ENCODE assay signal across 16 cellular contexts in the genomic region with DNA sequence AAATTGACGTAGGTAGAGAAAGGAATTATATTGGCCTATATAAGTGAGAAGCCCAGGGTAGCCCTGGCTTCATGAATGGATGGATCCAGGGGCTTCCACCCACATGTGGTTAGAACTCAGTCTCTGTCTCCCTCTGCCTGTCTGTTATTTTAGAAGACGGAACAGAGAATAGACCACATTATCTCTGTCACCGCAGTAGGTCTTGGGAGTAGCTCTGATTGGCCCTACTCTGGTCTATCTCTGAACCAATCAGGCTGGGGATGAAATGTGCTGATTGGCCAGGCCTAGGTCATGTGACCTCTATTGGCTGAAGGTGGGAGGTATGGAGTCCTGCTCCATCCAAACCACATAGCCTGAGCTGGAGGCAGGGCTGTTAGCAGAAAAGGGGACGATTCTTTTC.
DNase-seq lines count a peak whose midpoint lies in the region; ATAC-seq and TF ChIP-seq lines count a peak whose summit lies in the region.
"Had no signal": no experiment of that assay in that cellular context is flagged by ENCODE, and none has a peak within 500 bp of the region (broad histone marks: within the 10 kb centered on the region; RNA-seq: fewer than 3 reads in every experiment).

No MANE protein-coding gene starts in this region.

- H4K91ac ChIP-seq in IMR-90 (ENCODE audit: insufficient read depth, low read depth, low read length), result no peak overlapping the region

- H3K56ac ChIP-seq in IMR-90 (ENCODE audit: extremely low read depth, insufficient read depth, low read length), result no peak overlapping the region

- intact Hi-C loops in IMR-90 (cut with micrococcal nuclease), result no loop called here

- H3K79me1 ChIP-seq in IMR-90 (ENCODE audit: low read depth in 1 of 2, low read length in 2 of 2), result no peaks in the 10 kb centered on the region

- H3K27me3 ChIP-seq in IMR-90 (ENCODE audit: control insufficient read depth, insufficient read depth, low read length), result no peaks in the 10 kb centered on the region; the same call in 1 of the 2 replicates
- no peaks in the 10 kb centered on the region for H3K27me3 ChIP-seq in gastroesophageal sphincter
- H3K27me3 ChIP-seq: BLaER1 had no signal

- no peak overlapping the region for H2AK9ac ChIP-seq in IMR-90 (replicated peaks; ENCODE audit: low read depth, low read length, poor library complexity)

- H3K36me3 Mint-ChIP-seq in WTC11, result no peaks in the 10 kb centered on the region

- no peak overlapping the region for H2BK120ac ChIP-seq in IMR-90 (ENCODE audit: low read depth, low read length)

- no peak overlapping the region for H2BK15ac ChIP-seq in IMR-90 (ENCODE audit: low read depth, low read length)

- H3K9me1 ChIP-seq in IMR-90 (ENCODE audit: insufficient read depth, low read length), result no peaks in the 10 kb centered on the region

- H3K14ac ChIP-seq in IMR-90 (replicated peaks; ENCODE audit: low read depth, low read length), result no peak overlapping the region

- no peaks in the 10 kb centered on the region for H4K20me1 ChIP-seq in IMR-90 (ENCODE audit: insufficient read depth, low read length)
- H4K20me1 ChIP-seq: BLaER1 had no signal

- DNase-seq in DMS 273 (lab: John Stamatoyannopoulos, UW; ENCODE audit: unreplicated experiment) (peak; percentile 34), DMS 273 treated with DMSO at 0.1 percent for 48 hours (lab: John Stamatoyannopoulos, UW) (no peak), IMR-90 (no peak), WTC11 (ENCODE audit: low spot score) (no peak), midbrain (lab: John Stamatoyannopoulos, UW) (peak; percentile 1), NCI-H2107 treated with DMSO at 0.1 percent for 48 hours (lab: John Stamatoyannopoulos, UW; ENCODE audit: unreplicated experiment) (no peak)
- no peak for DNase-seq in stimulated activated CD4-positive, alpha-beta T cell treated with anti-CD3 and anti-CD28 coated beads, Interleukin-2, amount 100 ng/mL, for 24 hours
- DNase-seq: MM.1S, NCI-H2081, NCI-H69, SHP77 treated with DMSO at 0.1 percent for 48 hours, T-helper 2 cell had no signal

- H3K4ac ChIP-seq in IMR-90 (ENCODE audit: low read depth, low read length), result no peak overlapping the region

- WGBS in IMR-90 (ENCODE audit: extremely low coverage in 2 of 2, insufficient read length in 1 of 2), 2 experiments, result no CpG with 5 or more reads among the region's 4 CpGs
- WGBS in gastroesophageal sphincter (ENCODE audit: low coverage in 1 of 2), 2 donors, result 86 to 90% methylated on average over 3 to 4 of the region's 4 CpGs

- dilution Hi-C loops in IMR-90 (cut with HindIII; ENCODE audit: low sequenced_read_pairs, unreplicated experiment), result no loop called here

- H3K27ac Mint-ChIP-seq in WTC11, result no peak overlapping the region

- H3K27ac ChIP-seq in IMR-90 (ENCODE audit: insufficient read depth, low read length), result no peak overlapping the region
- no peak overlapping the region for H3K27ac ChIP-seq in gastroesophageal sphincter
- H3K27ac ChIP-seq: 22Rv1, BLaER1, KMS-11 had no signal

- H3K27me3 Mint-ChIP-seq in WTC11 (ENCODE audit: low read depth), result peaks cover under 1% of the 10 kb centered on the region; the same call in 1 of the 2 replicates

- H2AFZ ChIP-seq in IMR-90 (replicated peaks; ENCODE audit: low read length, poor library complexity), result no peak overlapping the region

- H4K8ac ChIP-seq in IMR-90 (ENCODE audit: low read depth in 2 of 2, low read length in 2 of 2), result no peak overlapping the region

- no peaks in the 10 kb centered on the region for H3K4me1 ChIP-seq in IMR-90 (ENCODE audit: control insufficient read depth, insufficient read depth, low read length)
- H3K4me1 ChIP-seq in gastroesophageal sphincter, result peaks cover 0 to 4% (median 0%) of the 10 kb centered on the region in 3 donors
- H3K4me1 ChIP-seq: BLaER1 had no signal

- H3K23ac ChIP-seq in IMR-90 (ENCODE audit: low read depth, low read length), result no peak overlapping the region

- no peak for TF ChIP-seq EP300 in gastroesophageal sphincter (IDR thresholded peaks at IDR 0.05)

- peaks cover 2% of the 10 kb centered on the region; the same call in 1 of the 2 replicates for H3K4me1 Mint-ChIP-seq in WTC11

- H3K9me3 ChIP-seq in IMR-90 (ENCODE audit: control insufficient read depth, insufficient read depth, low read length) (no peaks in the 10 kb centered on the region), gastroesophageal sphincter (no peaks in the 10 kb centered on the region)
- H3K9me3 ChIP-seq: BLaER1 had no signal

- no peak for TF ChIP-seq RAD21 in IMR-90 (IDR thresholded peaks at IDR 0.05; ENCODE audit: low read length)

- no peak for ATAC-seq in IMR-90 (ENCODE audit: low read depth)
- ATAC-seq in WTC11, result peak; percentile 62
- no peak for ATAC-seq in gastroesophageal sphincter

- in situ Hi-C loops in IMR-90 (cut with MboI; ENCODE audit: low sequenced_read_pairs), result no loop called here

- peaks cover 15% of the 10 kb centered on the region for H3K9me3 Mint-ChIP-seq in WTC11

- CTCF ChIA-PET in IMR-90 (lab: Yijun Ruan, JAX) (no interaction called here), WTC11 (lab: Charles Lee) (interaction anchor here (0.6 to 1.6 kb wide), 5 partner anchors 12 to 248 kb away, joined by 3 to 5 read pairs (median 4); no protein-coding TSS in a partner anchor)

- H3K4me3 ChIP-seq in IMR-90 (ENCODE audit: insufficient read depth, low read depth, low read length) (no peak overlapping the region), gastroesophageal sphincter (no peak overlapping the region)
- H3K4me3 ChIP-seq: BLaER1 had no signal

- no peak overlapping the region for H3K4me3 Mint-ChIP-seq in WTC11

- POLR2A ChIA-PET in IMR-90 (lab: Charles Lee; ENCODE audit: unreplicated experiment), result no interaction called here
- POLR2A ChIA-PET in WTC11 (lab: Charles Lee), result no interaction called here

- no peak overlapping the region for H3K9ac ChIP-seq in IMR-90 (ENCODE audit: low read depth, low read length)
- H3K9ac ChIP-seq: BLaER1, KMS-11 had no signal

- H3K4me2 ChIP-seq in IMR-90 (ENCODE audit: low read depth, low read length), result no peak overlapping the region
- H3K4me2 ChIP-seq: BLaER1, KMS-11 had no signal

- no peak overlapping the region for H4K5ac ChIP-seq in IMR-90 (ENCODE audit: low read depth, low read length)

- no peak overlapping the region for H3K18ac ChIP-seq in IMR-90 (ENCODE audit: low read depth, low read length)

- H2AK5ac ChIP-seq in IMR-90 (ENCODE audit: low read depth, low read length), result no peak overlapping the region

- no peak for TF ChIP-seq POLR2A in IMR-90 (IDR thresholded peaks at IDR 0.05; ENCODE audit: low read depth, low read length)
- TF ChIP-seq POLR2A in gastroesophageal sphincter (IDR thresholded peaks at IDR 0.05), result no peak

- no TSS peak for BruUV-seq in IMR-90 (replicated peaks; lab: Mats Ljungman, UMichigan)

- TF ChIP-seq CTCF in IMR-90 (conservative IDR thresholded peaks at IDR 0.05; ENCODE audit: low read depth, low read length) (0 out of 2 replicates have a peak, but pooled peaks have one; percentile 3), WTC11 (IDR thresholded peaks at IDR 0.05) (no peak), gastroesophageal sphincter (IDR thresholded peaks at IDR 0.05) (no peak)

- H3K36me3 ChIP-seq in IMR-90 (ENCODE audit: control insufficient read depth, insufficient read depth, low read length), result no peaks in the 10 kb centered on the region
- no peaks in the 10 kb centered on the region for H3K36me3 ChIP-seq in gastroesophageal sphincter
- H3K36me3 ChIP-seq: BLaER1 had no signal

- no peak overlapping the region for H2BK20ac ChIP-seq in IMR-90 (ENCODE audit: low read depth, low read length)

- H2BK5ac ChIP-seq in IMR-90 (ENCODE audit: low read depth, low read length, poor library complexity, severe bottlenecking), result no peak overlapping the region

TF ChIP-seq in IMR-90, 13 proteins besides CTCF, POLR2A, EP300 and RAD21 (continues in another document):
- TF ChIP-seq CEBPB (IDR thresholded peaks at IDR 0.05; ENCODE audit: low read depth, low read length) (no peak), CHD1 (IDR thresholded peaks at IDR 0.05; ENCODE audit: low read depth, low read length) (no peak)
- TF ChIP-seq, protein P1, sequence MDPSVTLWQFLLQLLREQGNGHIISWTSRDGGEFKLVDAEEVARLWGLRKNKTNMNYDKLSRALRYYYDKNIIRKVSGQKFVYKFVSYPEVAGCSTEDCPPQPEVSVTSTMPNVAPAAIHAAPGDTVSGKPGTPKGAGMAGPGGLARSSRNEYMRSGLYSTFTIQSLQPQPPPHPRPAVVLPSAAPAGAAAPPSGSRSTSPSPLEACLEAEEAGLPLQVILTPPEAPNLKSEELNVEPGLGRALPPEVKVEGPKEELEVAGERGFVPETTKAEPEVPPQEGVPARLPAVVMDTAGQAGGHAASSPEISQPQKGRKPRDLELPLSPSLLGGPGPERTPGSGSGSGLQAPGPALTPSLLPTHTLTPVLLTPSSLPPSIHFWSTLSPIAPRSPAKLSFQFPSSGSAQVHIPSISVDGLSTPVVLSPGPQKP (IDR thresholded peaks at IDR 0.05; ENCODE audit: borderline replicate concordance, low read depth, low read length), result no peak

TF ChIP-seq in WTC11, 78 proteins besides CTCF, POLR2A, EP300 and RAD21:
- TF ChIP-seq, protein P2, sequence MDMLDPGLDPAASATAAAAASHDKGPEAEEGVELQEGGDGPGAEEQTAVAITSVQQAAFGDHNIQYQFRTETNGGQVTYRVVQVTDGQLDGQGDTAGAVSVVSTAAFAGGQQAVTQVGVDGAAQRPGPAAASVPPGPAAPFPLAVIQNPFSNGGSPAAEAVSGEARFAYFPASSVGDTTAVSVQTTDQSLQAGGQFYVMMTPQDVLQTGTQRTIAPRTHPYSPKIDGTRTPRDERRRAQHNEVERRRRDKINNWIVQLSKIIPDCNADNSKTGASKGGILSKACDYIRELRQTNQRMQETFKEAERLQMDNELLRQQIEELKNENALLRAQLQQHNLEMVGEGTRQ (CRISPR knock-in tag; IDR thresholded peaks at IDR 0.05), result peak; percentile 55
- no peak for TF ChIP-seq JUN (CRISPR knock-in tag; IDR thresholded peaks at IDR 0.05)
TF ChIP-seq in WTC11: peak in this region for 1.

Comparison
In these comparisons a context has a peak if more than half of its experiments do, and no peak if none do; other contexts are left out.
1. DNase-seq: peak in DMS 273 (single experiment) and midbrain (single experiment); none in DMS 273 treated with DMSO at 0.1 percent for 48 hours (single experiment), IMR-90 (single experiment), WTC11 (single experiment), stimulated activated CD4-positive, alpha-beta T cell treated with anti-CD3 and anti-CD28 coated beads, Interleukin-2, amount 100 ng/mL, for 24 hours (0 of 2) and NCI-H2107 treated with DMSO at 0.1 percent for 48 hours (single experiment).